In the genomic region with DNA sequence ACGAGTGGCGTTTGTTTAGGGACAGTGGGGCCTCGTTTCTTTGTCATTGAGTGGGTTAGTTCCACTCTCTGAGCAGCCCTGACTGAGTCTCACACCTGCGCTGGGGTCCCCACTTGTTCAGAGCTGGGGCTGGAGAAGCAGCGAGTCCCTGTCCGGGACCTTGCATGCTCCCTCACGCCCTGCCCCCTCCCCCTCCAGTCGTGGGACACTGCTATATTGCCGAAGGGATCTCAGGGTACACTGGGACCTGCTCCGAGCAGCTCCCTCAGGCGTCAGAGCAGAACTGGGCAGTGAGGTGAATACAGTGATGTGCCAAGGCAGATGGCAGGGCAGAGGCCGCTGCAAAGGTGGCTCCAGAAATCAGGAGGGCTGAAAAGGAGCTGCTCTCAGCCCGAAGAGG, we compare ENCODE assay signal across 9 cellular contexts. TPM values are rescaled to one million over a fixed set of nuclear protein-coding genes. Genes with fewer than 3 reads are reported as not detected.
DNase-seq lines count a peak whose midpoint lies in the region; ATAC-seq and TF ChIP-seq lines count a peak whose summit lies in the region.
"Had no signal": no experiment of that assay in that cellular context is flagged by ENCODE, and none has a peak within 500 bp of the region (broad histone marks: within the 10 kb centered on the region; RNA-seq: fewer than 3 reads in every experiment).

No MANE protein-coding gene starts in this region.

- no peaks in the 10 kb centered on the region for H3K27me3 ChIP-seq in sigmoid colon
- no peaks in the 10 kb centered on the region for H3K27me3 ChIP-seq in PC-3 (ENCODE audit: low read length)
- H3K27me3 ChIP-seq: ovary had no signal

- H3K27ac ChIP-seq in sigmoid colon, result peak overlapping the region in 1 of 4 donors; percentile 37
- no peak overlapping the region for H3K27ac ChIP-seq in PC-3 (ENCODE audit: low read length)
- H3K27ac ChIP-seq: ovary had no signal

- H3F3A ChIP-seq in PC-3 (ENCODE audit: low read length, unreplicated experiment), result no peaks in the 10 kb centered on the region

- no TSS peak for BruUV-seq in PC-3 (replicated peaks; lab: Mats Ljungman, UMichigan)

- TF ChIP-seq CTCF in sigmoid colon (IDR thresholded peaks at IDR 0.05), result no peak
- no peak for TF ChIP-seq CTCF in PC-3 (conservative IDR thresholded peaks at IDR 0.05; ENCODE audit: low read depth, low read length)

- no peaks in the 10 kb centered on the region for H3K79me2 ChIP-seq in PC-3 (ENCODE audit: low read length)

- H3K9me3 Mint-ChIP-seq in activated T-helper 1 cell treated with anti-CD3 and anti-CD28 coated beads, Interleukin-12 subunit alpha, Interleukin-12 subunit beta, Interleukin-2, Interleukin-4 antibody, amounts not matched to agents 30 ng/mL and 10 ng/mL and 1 ng/mL, durations not matched to agents 14 hours and 24 hours and 36 hours, result no peaks in the 10 kb centered on the region

- H3K27ac Mint-ChIP-seq in activated T-helper 1 cell treated with anti-CD3 and anti-CD28 coated beads, Interleukin-12 subunit alpha, Interleukin-12 subunit beta, Interleukin-2, Interleukin-4 antibody, amounts not matched to agents 30 ng/mL and 10 ng/mL and 1 ng/mL, durations not matched to agents 14 hours and 24 hours and 36 hours, result peak overlapping the region; percentile 74

- WGBS in sigmoid colon, 2 donors, result 51 to 80% methylated on average over 13 of the region's 13 CpGs

- no peak overlapping the region for H3K4me2 ChIP-seq in PC-3 (ENCODE audit: low read length)

- H3K9ac ChIP-seq in PC-3 (ENCODE audit: low read length), result no peak overlapping the region

- H3K27me3 Mint-ChIP-seq in activated T-helper 1 cell treated with anti-CD3 and anti-CD28 coated beads, Interleukin-12 subunit alpha, Interleukin-12 subunit beta, Interleukin-2, Interleukin-4 antibody, amounts not matched to agents 30 ng/mL and 10 ng/mL and 1 ng/mL, durations not matched to agents 14 hours and 24 hours and 36 hours (ENCODE audit: insufficient read depth), result no peaks in the 10 kb centered on the region

- no peak for TF ChIP-seq POLR2A in sigmoid colon (IDR thresholded peaks at IDR 0.05)

- H3K4me3 Mint-ChIP-seq in activated T-helper 1 cell treated with anti-CD3 and anti-CD28 coated beads, Interleukin-12 subunit alpha, Interleukin-12 subunit beta, Interleukin-2, Interleukin-4 antibody, amounts not matched to agents 30 ng/mL and 10 ng/mL and 1 ng/mL, durations not matched to agents 14 hours and 24 hours and 36 hours, result peak overlapping the region; percentile 52

- H3K4me1 ChIP-seq in sigmoid colon (peaks cover 0 to 16% (median 12%) of the 10 kb centered on the region in 4 donors), PC-3 (ENCODE audit: insufficient read depth, low read length) (no peaks in the 10 kb centered on the region)

- ATAC-seq in HG02852 (IDR thresholded peaks at IDR 0.05; ENCODE audit: unreplicated experiment) (peak; percentile 28), PC-3 (no peak)

- H3K4me1 Mint-ChIP-seq in activated T-helper 1 cell treated with anti-CD3 and anti-CD28 coated beads, Interleukin-12 subunit alpha, Interleukin-12 subunit beta, Interleukin-2, Interleukin-4 antibody, amounts not matched to agents 30 ng/mL and 10 ng/mL and 1 ng/mL, durations not matched to agents 14 hours and 24 hours and 36 hours (ENCODE audit: low read depth), result peaks cover 94% of the 10 kb centered on the region

- no peaks in the 10 kb centered on the region for H3K9me2 ChIP-seq in PC-3 (replicated peaks; ENCODE audit: low read length)

- H3K36me3 ChIP-seq in sigmoid colon (no peaks in the 10 kb centered on the region), PC-3 (ENCODE audit: low read depth, low read length) (no peaks in the 10 kb centered on the region)
- H3K36me3 ChIP-seq: ovary had no signal

- no peaks in the 10 kb centered on the region for H4K20me1 ChIP-seq in PC-3 (ENCODE audit: low read length)

- H3K4me3 ChIP-seq in sigmoid colon (no peak overlapping the region), PC-3 (ENCODE audit: low read length) (no peak overlapping the region)
- H3K4me3 ChIP-seq: ovary had no signal

- POLR2A ChIA-PET in PC-3 (lab: Charles Lee; ENCODE audit: unreplicated experiment), result no interaction called here

- CTCF ChIA-PET in PC-3 (lab: Charles Lee), result no interaction called here

- H3K9me3 ChIP-seq in sigmoid colon (no peaks in the 10 kb centered on the region), PC-3 (ENCODE audit: low read length) (no peaks in the 10 kb centered on the region)
- H3K9me3 ChIP-seq: ovary had no signal

- H2AFZ ChIP-seq in PC-3 (ENCODE audit: low read length), result no peak overlapping the region

- DNase-seq in GM19238 (ENCODE audit: insufficient read length, low spot score), result peak; percentile 61
- no peak for DNase-seq in activated T-helper 1 cell treated with anti-CD3 and anti-CD28 coated beads, Interleukin-12 subunit alpha, Interleukin-12 subunit beta, Interleukin-2, Interleukin-4 antibody, amounts not matched to agents 30 ng/mL and 10 ng/mL and 1 ng/mL, durations not matched to agents 14 hours and 24 hours and 36 hours (ENCODE audit: low spot score)
- DNase-seq in sigmoid colon, result peak; percentile 53
- no peak for DNase-seq in PC-3
- no peak for DNase-seq in activated CD8-positive, alpha-beta memory T cell treated with anti-CD3 and anti-CD28 coated beads, Interleukin-2, amount 50 U/mL, for 4 hours
- DNase-seq in HCEC 1CT, result no peak
- no peak for DNase-seq in activated CD8-positive, alpha-beta memory T cell treated with anti-CD3 and anti-CD28 coated beads for 24 hours

- intact Hi-C loops in activated T-helper 1 cell treated with anti-CD3 and anti-CD28 coated beads, Interleukin-12 subunit alpha, Interleukin-12 subunit beta, Interleukin-2, Interleukin-4 antibody, amounts not matched to agents 30 ng/mL and 10 ng/mL and 1 ng/mL, durations not matched to agents 14 hours and 24 hours and 36 hours (cut with micrococcal nuclease), result loop anchor here (1.0 to 2.0 kb wide), 5 partner anchors 50 to 245 kb away; a partner anchor contains a TSS
- intact Hi-C loops in sigmoid colon (cut with DNase I), result no loop called here
- intact Hi-C loops in PC-3 (cut with micrococcal nuclease), result no loop called here

- no peak for TF ChIP-seq EP300 in sigmoid colon (IDR thresholded peaks at IDR 0.05)

- H3K36me3 Mint-ChIP-seq in activated T-helper 1 cell treated with anti-CD3 and anti-CD28 coated beads, Interleukin-12 subunit alpha, Interleukin-12 subunit beta, Interleukin-2, Interleukin-4 antibody, amounts not matched to agents 30 ng/mL and 10 ng/mL and 1 ng/mL, durations not matched to agents 14 hours and 24 hours and 36 hours (ENCODE audit: low read depth), result peaks cover 5% of the 10 kb centered on the region

RNA-seq across cellular contexts. Expression of a gene that starts 59.9 kb away (rescaled TPM):
- 129 and 137 TPM in 2 replicates for total RNA-seq in activated T-helper 1 cell treated with anti-CD3 and anti-CD28 coated beads, Interleukin-12 subunit alpha, Interleukin-12 subunit beta, Interleukin-2, Interleukin-4 antibody, amounts not matched to agents 30 ng/mL and 10 ng/mL and 1 ng/mL, durations not matched to agents 14 hours and 24 hours and 36 hours
- total RNA-seq in sigmoid colon (10 to 100 TPM; 18.7 to 28.0 (median 24.5) TPM), PC-3 (2014; rRNA removed) (10.1 and 11.4 TPM in 2 replicates)
- polyA plus RNA-seq in sigmoid colon, result 10 to 100 TPM; 23.4 to 71.9 (median 48.6) TPM

Comparison
In these comparisons a context has a peak if more than half of its experiments do, and no peak if none do; other contexts are left out.
1. DNase-seq: peak in GM19238 (single experiment) and sigmoid colon (single experiment); none in activated T-helper 1 cell treated with anti-CD3 and anti-CD28 coated beads, Interleukin-12 subunit alpha, Interleukin-12 subunit beta, Interleukin-2, Interleukin-4 antibody, amounts not matched to agents 30 ng/mL and 10 ng/mL and 1 ng/mL, durations not matched to agents 14 hours and 24 hours and 36 hours (single experiment), PC-3 (single experiment), activated CD8-positive, alpha-beta memory T cell treated with anti-CD3 and anti-CD28 coated beads, Interleukin-2, amount 50 U/mL, for 4 hours (single experiment), HCEC 1CT (single experiment) and activated CD8-positive, alpha-beta memory T cell treated with anti-CD3 and anti-CD28 coated beads for 24 hours (single experiment).